ENCODE assay signal across 29 cellular contexts in the genomic region with DNA sequence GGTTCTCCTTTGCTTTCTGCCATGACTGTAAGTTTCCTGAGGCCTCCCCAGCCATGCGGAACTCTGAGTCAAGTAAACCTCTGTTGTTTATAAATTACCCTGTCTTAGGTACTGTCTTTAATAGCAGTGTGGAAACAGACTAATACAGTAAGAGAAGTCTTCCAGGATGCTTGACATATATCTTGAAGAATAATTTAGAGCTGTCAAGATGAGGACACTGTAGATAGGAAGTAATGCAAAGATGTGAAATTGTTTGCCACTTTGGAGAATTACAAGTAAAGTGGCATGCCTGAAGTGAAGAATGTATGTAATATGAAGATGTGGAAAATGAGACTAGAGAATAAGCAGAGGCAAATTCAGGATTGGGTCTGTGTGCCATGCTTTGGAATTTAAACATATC.
"Had no signal": no experiment of that assay in that cellular context is flagged by ENCODE, and none has a peak within 500 bp of the region (broad histone marks: within the 10 kb centered on the region; RNA-seq: fewer than 3 reads in every experiment).

No MANE protein-coding gene starts in this region.

- H3K27ac Mint-ChIP-seq: stimulated activated effector memory CD8-positive, alpha-beta T cell treated with anti-CD3 and anti-CD28 coated beads, Interleukin-12 subunit alpha, Interleukin-12 subunit beta, amount 100 ng/mL, for 72 hours; stimulated activated memory B cell treated with anti-CD40 and anti-IgM and Interleukin-4, amounts not matched to agents 10 μg/mL and 1 μg/mL and 100 μg/mL, for 72 hours; stimulated activated naive B cell treated with anti-CD40 and anti-IgM and Interleukin-4, amounts not matched to agents 10 μg/mL and 1 μg/mL and 100 μg/mL, for 72 hours; stimulated activated naive CD8-positive, alpha-beta T cell treated with anti-CD3 and anti-CD28 coated beads, Interleukin-15, amount 100 ng/mL, for 72 hours; stimulated activated naive CD8-positive, alpha-beta T cell treated with anti-CD3 and anti-CD28 coated beads, Interleukin-15, Interleukin-2, amounts not matched to agents 100 ng/mL and 50 ng/mL, for 24 hours; type B pancreatic cell had no signal

- H3K4me1 ChIP-seq: upper lobe of right lung had no signal

- DNase-seq: stimulated activated CD4-positive, alpha-beta T cell treated with anti-CD3 and anti-CD28 coated beads, Interleukin-2, amount 100 ng/mL, for 48 hours; stimulated activated CD4-positive, alpha-beta T cell treated with anti-CD3 and anti-CD28 coated beads, Interleukin-4, amount 100 ng/mL, for 1 hour; stimulated activated CD4-positive, alpha-beta T cell treated with anti-CD3 and anti-CD28 coated beads, Interleukin-4, amount 100 ng/mL, for 24 hours; stimulated activated CD4-positive, alpha-beta T cell treated with anti-CD3 and anti-CD28 coated beads, Interleukin-4, amount 100 ng/mL, for 4 hours; stimulated activated CD8-positive, alpha-beta memory T cell treated with anti-CD3 and anti-CD28 coated beads, Interleukin-4, amount 100 ng/mL, for 48 hours; stimulated activated naive B cell treated with anti-CD40 and anti-IgM and Interleukin-4, amounts not matched to agents 10 μg/mL and 1 μg/mL and 100 μg/mL, for 72 hours; stimulated activated naive CD4-positive, alpha-beta T cell; stimulated activated naive CD4-positive, alpha-beta T cell treated with Interleukin-2 at 50 U/mL for 16 hours; stimulated activated naive CD8-positive, alpha-beta T cell treated with anti-CD3 and anti-CD28 coated beads, Interleukin-15, amount 100 ng/mL, for 72 hours; stimulated activated naive CD8-positive, alpha-beta T cell treated with anti-CD3 and anti-CD28 coated beads, Interleukin-15, Interleukin-2, amounts not matched to agents 100 U/mL and 50 U/mL, for 24 hours; stomach; substantia nigra; testis; thyroid gland; tibial artery; transverse colon; trophoblast cell; upper lobe of left lung; upper lobe of right lung; uterus had no signal

- FAIRE-seq: urothelium cell line had no signal

- H3K36me3 Mint-ChIP-seq: stimulated activated effector memory CD8-positive, alpha-beta T cell treated with anti-CD3 and anti-CD28 coated beads, Interleukin-12 subunit alpha, Interleukin-12 subunit beta, amount 100 ng/mL, for 72 hours; stimulated activated memory B cell treated with anti-CD40 and anti-IgM and Interleukin-4, amounts not matched to agents 10 μg/mL and 1 μg/mL and 100 μg/mL, for 72 hours; stimulated activated naive B cell treated with anti-CD40 and anti-IgM and Interleukin-4, amounts not matched to agents 10 μg/mL and 1 μg/mL and 100 μg/mL, for 72 hours; type B pancreatic cell had no signal

- H3K27ac ChIP-seq: stomach, suprapubic skin, testis, thoracic aorta, thyroid gland, tibial artery, tibial nerve, transverse colon, upper lobe of left lung, upper lobe of right lung, uterus, vagina had no signal

- H3K4me3 ChIP-seq: stomach, suprapubic skin, testis, thoracic aorta, thyroid gland, tibial artery, tibial nerve, transverse colon, upper lobe of left lung, upper lobe of right lung, uterus, vagina had no signal

- H3K9me3 Mint-ChIP-seq: stimulated activated effector memory CD8-positive, alpha-beta T cell treated with anti-CD3 and anti-CD28 coated beads, Interleukin-12 subunit alpha, Interleukin-12 subunit beta, amount 100 ng/mL, for 72 hours; stimulated activated memory B cell treated with anti-CD40 and anti-IgM and Interleukin-4, amounts not matched to agents 10 μg/mL and 1 μg/mL and 100 μg/mL, for 72 hours; stimulated activated naive B cell treated with anti-CD40 and anti-IgM and Interleukin-4, amounts not matched to agents 10 μg/mL and 1 μg/mL and 100 μg/mL, for 72 hours; stimulated activated naive CD8-positive, alpha-beta T cell treated with anti-CD3 and anti-CD28 coated beads, Interleukin-15, amount 100 ng/mL, for 72 hours; type B pancreatic cell had no signal

- H3K4me1 Mint-ChIP-seq: stimulated activated effector memory CD8-positive, alpha-beta T cell treated with anti-CD3 and anti-CD28 coated beads, Interleukin-12 subunit alpha, Interleukin-12 subunit beta, amount 100 ng/mL, for 72 hours had no signal

- H3K27me3 ChIP-seq: suprapubic skin, testis, thyroid gland, tibial artery, transverse colon, upper lobe of right lung, uterus, vagina had no signal

- H3K9me3 ChIP-seq: stomach, suprapubic skin, testis, thoracic aorta, thyroid gland, tibial artery, tibial nerve, transverse colon, upper lobe of left lung, upper lobe of right lung, uterus, vagina had no signal

- H3K4me3 Mint-ChIP-seq: stimulated activated effector memory CD8-positive, alpha-beta T cell treated with anti-CD3 and anti-CD28 coated beads, Interleukin-12 subunit alpha, Interleukin-12 subunit beta, amount 100 ng/mL, for 72 hours; stimulated activated memory B cell treated with anti-CD40 and anti-IgM and Interleukin-4, amounts not matched to agents 10 μg/mL and 1 μg/mL and 100 μg/mL, for 72 hours; stimulated activated naive B cell treated with anti-CD40 and anti-IgM and Interleukin-4, amounts not matched to agents 10 μg/mL and 1 μg/mL and 100 μg/mL, for 72 hours; stimulated activated naive CD8-positive, alpha-beta T cell treated with anti-CD3 and anti-CD28 coated beads, Interleukin-15, amount 100 ng/mL, for 72 hours; stimulated activated naive CD8-positive, alpha-beta T cell treated with anti-CD3 and anti-CD28 coated beads, Interleukin-15, Interleukin-2, amounts not matched to agents 100 ng/mL and 50 ng/mL, for 24 hours; type B pancreatic cell had no signal

- H3K36me3 ChIP-seq: stomach, suprapubic skin, thoracic aorta, thyroid gland, tibial artery, tibial nerve, transverse colon, upper lobe of left lung, upper lobe of right lung, uterus, vagina had no signal
